ENCODE assay signal across 10 cellular contexts in the genomic region with DNA sequence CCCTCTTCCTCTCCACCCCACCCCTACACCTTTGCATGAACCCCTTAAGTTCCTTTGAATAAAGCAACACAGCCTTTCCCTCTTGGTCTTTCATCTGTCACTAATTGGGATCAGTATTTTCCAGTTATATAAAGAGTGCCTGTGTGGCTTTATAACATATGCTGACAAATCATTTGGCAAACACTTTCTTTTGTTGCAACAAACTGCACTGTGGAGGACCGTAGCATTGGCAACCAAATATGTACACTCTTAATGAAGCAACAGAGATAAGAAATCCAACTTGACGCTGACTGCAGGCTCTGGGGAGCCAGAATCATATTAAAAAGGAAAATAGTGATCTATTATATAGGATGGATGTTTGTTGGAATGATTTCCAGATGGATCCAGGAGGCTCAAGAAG.
DNase-seq lines count a peak whose midpoint lies in the region; ATAC-seq and TF ChIP-seq lines count a peak whose summit lies in the region.
"Had no signal": no experiment of that assay in that cellular context is flagged by ENCODE, and none has a peak within 500 bp of the region (broad histone marks: within the 10 kb centered on the region; RNA-seq: fewer than 3 reads in every experiment).

No MANE protein-coding gene starts in this region.

- H3K9me3 Mint-ChIP-seq in neural crest cell: no peaks in the 10 kb centered on the region
- no peaks in the 10 kb centered on the region for H3K9me3 Mint-ChIP-seq in activated naive CD8-positive, alpha-beta T cell treated with anti-CD3 and anti-CD28 coated beads for 36 hours

- H3K27ac Mint-ChIP-seq in neural crest cell (ENCODE audit: unreplicated experiment): no peak overlapping the region
- no peak overlapping the region for H3K27ac Mint-ChIP-seq in activated naive CD8-positive, alpha-beta T cell treated with anti-CD3 and anti-CD28 coated beads for 36 hours
- H3K27ac Mint-ChIP-seq: CD8-positive, alpha-beta memory T cell had no signal

- peak; percentile 49 for ATAC-seq in esophagus mucosa

- peak overlapping the region; percentile 31 for H3K4me3 Mint-ChIP-seq in neural crest cell
- no peak overlapping the region for H3K4me3 Mint-ChIP-seq in activated naive CD8-positive, alpha-beta T cell treated with anti-CD3 and anti-CD28 coated beads for 36 hours
- H3K4me3 Mint-ChIP-seq: CD8-positive, alpha-beta memory T cell had no signal

- H3K27me3 Mint-ChIP-seq in neural crest cell (ENCODE audit: low read depth): no peaks in the 10 kb centered on the region
- peaks cover 21% of the 10 kb centered on the region for H3K27me3 Mint-ChIP-seq in activated naive CD8-positive, alpha-beta T cell treated with anti-CD3 and anti-CD28 coated beads for 36 hours

- no peak for TF ChIP-seq CTCF in AG09309 (IDR thresholded peaks at IDR 0.05; ENCODE audit: control insufficient read depth, insufficient read depth, low read depth, low read length, missing control alignments)
- no peak for TF ChIP-seq CTCF in neural crest cell (conservative IDR thresholded peaks at IDR 0.05)

- peaks cover 87% of the 10 kb centered on the region for H3K4me1 Mint-ChIP-seq in neural crest cell
- H3K4me1 Mint-ChIP-seq in activated naive CD8-positive, alpha-beta T cell treated with anti-CD3 and anti-CD28 coated beads for 36 hours: peaks cover 3% of the 10 kb centered on the region
- H3K4me1 Mint-ChIP-seq: CD8-positive, alpha-beta memory T cell had no signal

- DNase-seq in AG09309 (ENCODE audit: low read depth) (peak; percentile 88), NCI-H446 treated with DMSO at 0.1 percent for 48 hours (lab: John Stamatoyannopoulos, UW) (peak; percentile 33), neural crest cell (ENCODE audit: low read depth, low spot score) (no peak), SHP77 (lab: John Stamatoyannopoulos, UW) (no peak)
- DNase-seq in activated CD4-positive, CD25-positive, alpha-beta regulatory T cell treated with anti-CD3 and anti-CD28 coated beads, Interleukin-2, amount 50 U/mL, for 72 hours: no peak
- DNase-seq in stimulated activated CD4-positive, alpha-beta T cell treated with anti-CD3 and anti-CD28 coated beads, Interleukin-15, amount 100 ng/mL, for 24 hours: no peak
- DNase-seq in activated naive CD8-positive, alpha-beta T cell treated with anti-CD3 and anti-CD28 coated beads for 36 hours: no peak
- DNase-seq: CD8-positive, alpha-beta memory T cell; kidney had no signal

- H3K36me3 Mint-ChIP-seq in neural crest cell (ENCODE audit: low read depth): no peaks in the 10 kb centered on the region
- no peaks in the 10 kb centered on the region for H3K36me3 Mint-ChIP-seq in activated naive CD8-positive, alpha-beta T cell treated with anti-CD3 and anti-CD28 coated beads for 36 hours
- H3K36me3 Mint-ChIP-seq: CD8-positive, alpha-beta memory T cell had no signal

- no peak overlapping the region for H3K4me3 ChIP-seq in AG09309 (ENCODE audit: control insufficient read depth, low read depth, low read length)

Comparison
In these comparisons a context has a peak if more than half of its experiments do, and no peak if none do; other contexts are left out.
1. DNase-seq: peak in AG09309 (single experiment) and NCI-H446 treated with DMSO at 0.1 percent for 48 hours (single experiment); none in neural crest cell (single experiment), activated CD4-positive, CD25-positive, alpha-beta regulatory T cell treated with anti-CD3 and anti-CD28 coated beads, Interleukin-2, amount 50 U/mL, for 72 hours (single experiment), stimulated activated CD4-positive, alpha-beta T cell treated with anti-CD3 and anti-CD28 coated beads, Interleukin-15, amount 100 ng/mL, for 24 hours (single experiment), activated naive CD8-positive, alpha-beta T cell treated with anti-CD3 and anti-CD28 coated beads for 36 hours (single experiment) and SHP77 (0 of 2).